Comparison of ENCODE assay signal across 15 cellular contexts in the genomic region with DNA sequence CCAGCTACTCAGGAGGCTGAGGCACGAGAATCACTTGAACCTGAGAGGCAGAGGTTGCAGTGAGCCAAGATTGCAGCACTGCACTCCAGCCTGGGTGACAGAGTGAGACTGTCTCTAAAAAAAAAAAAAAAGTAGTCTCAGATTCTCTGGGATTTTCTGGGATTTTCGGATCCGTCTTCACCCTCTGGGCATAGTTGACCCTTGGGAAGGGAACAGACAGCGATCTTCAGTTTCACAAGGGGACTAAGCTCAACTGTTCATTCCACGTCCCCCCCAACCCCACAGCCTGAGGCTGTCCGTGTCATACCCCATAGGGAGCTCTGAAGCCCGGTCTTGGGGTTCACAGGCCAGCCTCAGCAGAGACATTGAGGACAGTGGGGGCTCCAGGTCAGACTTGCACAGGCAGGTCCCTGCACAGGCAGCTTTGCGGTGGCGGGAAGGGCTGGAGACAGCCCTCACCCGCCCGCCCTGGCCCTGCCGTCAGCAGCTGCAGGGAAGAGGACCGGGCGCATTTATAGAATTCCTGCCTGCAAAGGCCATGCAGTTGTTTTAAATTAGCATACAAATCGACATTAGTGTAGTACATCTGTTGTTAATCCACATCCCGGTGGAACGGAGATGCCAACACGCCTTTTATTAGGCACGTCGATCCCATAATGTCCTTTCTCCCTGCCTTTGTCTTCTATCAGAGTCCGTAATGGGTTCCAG.
DNase-seq lines count a peak whose midpoint lies in the region; ATAC-seq and TF ChIP-seq lines count a peak whose summit lies in the region.
"Had no signal": no experiment of that assay in that cellular context is flagged by ENCODE, and none has a peak within 500 bp of the region (broad histone marks: within the 10 kb centered on the region; RNA-seq: fewer than 3 reads in every experiment).

No MANE protein-coding gene starts in this region.

- H3K4me3 Mint-ChIP-seq in glutamatergic neuron (ENCODE audit: unreplicated experiment) (no peak overlapping the region), osteocyte (ENCODE audit: unreplicated experiment) (peak overlapping the region; percentile 18)
- no peak overlapping the region for H3K4me3 Mint-ChIP-seq in stimulated activated memory B cell treated with anti-CD40 and anti-IgM and Interleukin-4, amounts not matched to agents 10 μg/mL and 1 μg/mL and 100 μg/mL, for 72 hours
- H3K4me3 Mint-ChIP-seq: activated B cell treated with CpG ODN at 0.5 μM for 24 hours had no signal

- H3K27me3 Mint-ChIP-seq in glutamatergic neuron (ENCODE audit: unreplicated experiment) (no peaks in the 10 kb centered on the region), osteocyte (ENCODE audit: unreplicated experiment) (no peaks in the 10 kb centered on the region)
- peaks cover 43% of the 10 kb centered on the region for H3K27me3 Mint-ChIP-seq in stimulated activated memory B cell treated with anti-CD40 and anti-IgM and Interleukin-4, amounts not matched to agents 10 μg/mL and 1 μg/mL and 100 μg/mL, for 72 hours

- H3K9ac ChIP-seq in SK-N-MC (ENCODE audit: insufficient read length), result no peak overlapping the region
- H3K9ac ChIP-seq: BLaER1 treated with 17β-estradiol and CSF1 and Interleukin-3, amounts not matched to agents 10 nM and 100 nM had no signal

- no peaks in the 10 kb centered on the region for H3K36me3 Mint-ChIP-seq in glutamatergic neuron (ENCODE audit: unreplicated experiment)
- H3K36me3 Mint-ChIP-seq in osteocyte (ENCODE audit: unreplicated experiment), result no peaks in the 10 kb centered on the region
- no peaks in the 10 kb centered on the region for H3K36me3 Mint-ChIP-seq in stimulated activated memory B cell treated with anti-CD40 and anti-IgM and Interleukin-4, amounts not matched to agents 10 μg/mL and 1 μg/mL and 100 μg/mL, for 72 hours

- H3K4me3 ChIP-seq in SK-N-MC (peak overlapping the region; percentile 40), coronary artery (no peak overlapping the region)
- H3K4me3 ChIP-seq: BLaER1 treated with 17β-estradiol and CSF1 and Interleukin-3, amounts not matched to agents 10 nM and 100 nM had no signal

- in situ Hi-C loops in KBM-7 (cut with MboI; ENCODE audit: low pct_unique_long_range_greater_than_20kb, low sequenced_read_pairs), result no loop called here

- H3K4me1 Mint-ChIP-seq in glutamatergic neuron (ENCODE audit: low read depth, unreplicated experiment), result peaks cover 2% of the 10 kb centered on the region
- H3K4me1 Mint-ChIP-seq in osteocyte (ENCODE audit: unreplicated experiment), result peaks cover 27% of the 10 kb centered on the region
- H3K4me1 Mint-ChIP-seq in stimulated activated memory B cell treated with anti-CD40 and anti-IgM and Interleukin-4, amounts not matched to agents 10 μg/mL and 1 μg/mL and 100 μg/mL, for 72 hours, result no peaks in the 10 kb centered on the region
- H3K4me1 Mint-ChIP-seq: activated B cell treated with CpG ODN at 0.5 μM for 24 hours had no signal

- H3K9me3 ChIP-seq in SK-N-MC (ENCODE audit: low read depth, low read length), result no peaks in the 10 kb centered on the region

- no peak overlapping the region for H3K27ac Mint-ChIP-seq in glutamatergic neuron (ENCODE audit: unreplicated experiment)
- peak overlapping the region; percentile 70 for H3K27ac Mint-ChIP-seq in osteocyte (ENCODE audit: unreplicated experiment)
- no peak overlapping the region for H3K27ac Mint-ChIP-seq in stimulated activated memory B cell treated with anti-CD40 and anti-IgM and Interleukin-4, amounts not matched to agents 10 μg/mL and 1 μg/mL and 100 μg/mL, for 72 hours
- H3K27ac Mint-ChIP-seq: activated B cell treated with CpG ODN at 0.5 μM for 24 hours had no signal

- ATAC-seq in stimulated activated memory B cell treated with anti-CD40 and anti-IgM and Interleukin-4, amounts not matched to agents 10 μg/mL and 1 μg/mL and 100 μg/mL, for 72 hours, result no peak
- ATAC-seq in HG03025 (IDR thresholded peaks at IDR 0.05; ENCODE audit: low FRiP score, unreplicated experiment), result no peak

- H3K27ac ChIP-seq in SK-N-MC (peak overlapping the region; percentile 46; the same call in 1 of the 2 replicates), coronary artery (no peak overlapping the region)
- H3K27ac ChIP-seq: BLaER1 treated with 17β-estradiol and CSF1 and Interleukin-3, amounts not matched to agents 10 nM and 100 nM; brain microvascular endothelial cell had no signal

- peak; percentile 47 for DNase-seq in GM03348 (ENCODE audit: low spot score)
- no peak for DNase-seq in SK-N-MC (ENCODE audit: low read depth, low spot score)
- DNase-seq in glutamatergic neuron, result peak; percentile 32
- no peak for DNase-seq in osteocyte (ENCODE audit: extremely low spot score, unreplicated experiment)
- no peak for DNase-seq in coronary artery (ENCODE audit: low spot score)
- no peak for DNase-seq in KBM-7
- DNase-seq: activated B cell treated with CpG ODN at 0.5 μM for 24 hours, brain microvascular endothelial cell, NCI-H187 treated with DMSO at 0.1 percent for 48 hours, NCI-H510A treated with DMSO at 0.1 percent for 48 hours, nucleus accumbens, OCI-M1 had no signal

- TF ChIP-seq CTCF in glutamatergic neuron (IDR thresholded peaks at IDR 0.05; ENCODE audit: partially characterized antibody, unreplicated experiment), result no peak
- TF ChIP-seq CTCF in osteocyte (IDR thresholded peaks at IDR 0.05), result no peak
- TF ChIP-seq CTCF in coronary artery (IDR thresholded peaks at IDR 0.05), result no peak

- no peaks in the 10 kb centered on the region for H3K36me3 ChIP-seq in SK-N-MC (ENCODE audit: insufficient read depth, low read length)
- H3K36me3 ChIP-seq: BLaER1 treated with 17β-estradiol and CSF1 and Interleukin-3, amounts not matched to agents 10 nM and 100 nM; brain microvascular endothelial cell had no signal

- no peaks in the 10 kb centered on the region for H3K9me3 Mint-ChIP-seq in glutamatergic neuron (ENCODE audit: unreplicated experiment)
- no peaks in the 10 kb centered on the region for H3K9me3 Mint-ChIP-seq in osteocyte (ENCODE audit: unreplicated experiment)
- no peaks in the 10 kb centered on the region for H3K9me3 Mint-ChIP-seq in stimulated activated memory B cell treated with anti-CD40 and anti-IgM and Interleukin-4, amounts not matched to agents 10 μg/mL and 1 μg/mL and 100 μg/mL, for 72 hours
- H3K9me3 Mint-ChIP-seq: activated B cell treated with CpG ODN at 0.5 μM for 24 hours had no signal

Comparison
In these comparisons a context has a peak if more than half of its experiments do, and no peak if none do; other contexts are left out.
1. DNase-seq: peak in GM03348 (single experiment) and glutamatergic neuron (single experiment); none in SK-N-MC (single experiment), osteocyte (single experiment), coronary artery (single experiment) and KBM-7 (single experiment).